ENCODE assay signal across 1 cellular context in genomic region chr17:42413464-42414040, GRCh38.
TF ChIP-seq lines count a peak whose summit lies in the region.

No MANE protein-coding gene starts in this region.

TF ChIP-seq in K562, 482 proteins besides CTCF, POLR2A, EP300 and RAD21:
- TF ChIP-seq ZNF75A (CRISPR knock-in tag; IDR thresholded peaks at IDR 0.05) (no peak), EZH2 (IDR thresholded peaks at IDR 0.05; ENCODE audit: borderline replicate concordance, low read depth, low read length) (no peak), ZNF384 (IDR thresholded peaks at IDR 0.05; ENCODE audit: low read depth, low read length) (peak; percentile 78), ZNF407 (IDR thresholded peaks at IDR 0.05; ENCODE audit: low read depth) (no peak)
TF ChIP-seq in K562: peak in this region for 1.
